1 cellular context compared by ENCODE assay signal in the genomic region with DNA sequence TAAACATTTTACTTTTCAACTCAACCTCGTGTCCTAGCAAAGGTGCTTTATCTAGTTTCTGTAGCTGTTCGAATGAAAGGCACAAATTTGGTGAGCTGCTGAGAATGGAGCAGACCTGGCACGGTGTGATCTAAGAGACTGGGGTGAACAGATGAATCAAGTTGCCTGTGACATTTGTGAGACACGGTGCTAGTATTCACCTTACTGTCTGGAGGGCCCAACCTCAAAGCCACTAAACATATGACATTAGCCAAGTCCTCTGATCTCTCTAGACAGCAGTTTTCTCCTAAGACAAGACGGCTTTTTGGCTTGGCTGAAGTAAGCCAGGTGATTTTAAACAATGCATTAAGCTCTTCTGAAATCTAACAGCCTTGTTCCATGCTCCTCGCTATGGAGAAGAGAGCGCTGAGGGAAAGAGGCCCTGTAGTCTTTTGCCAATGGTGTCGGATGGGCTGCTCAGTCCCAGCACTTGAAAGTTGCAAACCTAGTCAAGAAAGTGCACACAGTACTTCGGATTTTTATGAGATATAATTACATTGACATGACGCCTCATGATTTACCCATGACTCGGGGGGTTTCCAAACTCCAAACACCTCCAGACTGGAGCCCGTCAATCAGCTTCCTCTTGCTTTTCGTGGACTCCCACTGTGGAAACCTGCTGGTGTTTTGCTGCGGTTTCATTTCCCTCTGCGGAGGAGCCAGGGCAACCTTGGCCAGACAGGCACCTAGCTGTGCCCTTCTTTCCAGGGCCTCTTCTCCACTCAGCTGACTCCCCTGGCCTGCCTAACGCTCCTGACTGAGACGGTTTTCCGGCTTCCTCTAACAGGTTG.
TF ChIP-seq lines count a peak whose summit lies in the region.

No MANE protein-coding gene starts in this region.

TF ChIP-seq in GM12878, 131 proteins besides CTCF, POLR2A, EP300 and RAD21 (continued from another document):
- TF ChIP-seq ZZZ3 (IDR thresholded peaks at IDR 0.05; ENCODE audit: control insufficient read depth, insufficient read length, low read depth) (no peak), SPI1 (IDR thresholded peaks at IDR 0.05; ENCODE audit: borderline replicate concordance, insufficient read depth, low read depth, low read length) (peak; percentile 56), REST (IDR thresholded peaks at IDR 0.05; ENCODE audit: low read depth, low read length) (no peak), CBFB (IDR thresholded peaks at IDR 0.05; ENCODE audit: low read depth) (no peak), ATF3 (IDR thresholded peaks at IDR 0.05; ENCODE audit: borderline replicate concordance, extremely low read depth, low read depth, low read length) (no peak), CREB1 (IDR thresholded peaks at IDR 0.05; ENCODE audit: low read depth) (no peak), SUZ12 (IDR thresholded peaks at IDR 0.05; ENCODE audit: unreplicated experiment) (no peak), RELB (IDR thresholded peaks at IDR 0.05; ENCODE audit: low read depth) (no peak; the same call in 1 of the 2 replicates), FOS (IDR thresholded peaks at IDR 0.05; ENCODE audit: borderline replicate concordance, extremely low read depth, insufficient read length) (no peak), EED (IDR thresholded peaks at IDR 0.05; ENCODE audit: low read depth) (peak; percentile 85), ZNF274 (IDR thresholded peaks at IDR 0.05; ENCODE audit: insufficient read depth, insufficient read length) (no peak), MXI1 (IDR thresholded peaks at IDR 0.05; ENCODE audit: low read depth, low read length) (no peak), ZSCAN29 (IDR thresholded peaks at IDR 0.05) (0 out of 2 replicates have a peak, but pooled peaks have one; percentile 23), MTA2 (IDR thresholded peaks at IDR 0.05; ENCODE audit: low read depth) (0 out of 2 replicates have a peak, but pooled peaks have one; percentile 27)
- TF ChIP-seq, protein P1, sequence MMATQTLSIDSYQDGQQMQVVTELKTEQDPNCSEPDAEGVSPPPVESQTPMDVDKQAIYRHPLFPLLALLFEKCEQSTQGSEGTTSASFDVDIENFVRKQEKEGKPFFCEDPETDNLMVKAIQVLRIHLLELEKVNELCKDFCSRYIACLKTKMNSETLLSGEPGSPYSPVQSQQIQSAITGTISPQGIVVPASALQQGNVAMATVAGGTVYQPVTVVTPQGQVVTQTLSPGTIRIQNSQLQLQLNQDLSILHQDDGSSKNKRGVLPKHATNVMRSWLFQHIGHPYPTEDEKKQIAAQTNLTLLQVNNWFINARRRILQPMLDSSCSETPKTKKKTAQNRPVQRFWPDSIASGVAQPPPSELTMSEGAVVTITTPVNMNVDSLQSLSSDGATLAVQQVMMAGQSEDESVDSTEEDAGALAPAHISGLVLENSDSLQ (IDR thresholded peaks at IDR 0.05) = no peak
- TF ChIP-seq, protein P2, sequence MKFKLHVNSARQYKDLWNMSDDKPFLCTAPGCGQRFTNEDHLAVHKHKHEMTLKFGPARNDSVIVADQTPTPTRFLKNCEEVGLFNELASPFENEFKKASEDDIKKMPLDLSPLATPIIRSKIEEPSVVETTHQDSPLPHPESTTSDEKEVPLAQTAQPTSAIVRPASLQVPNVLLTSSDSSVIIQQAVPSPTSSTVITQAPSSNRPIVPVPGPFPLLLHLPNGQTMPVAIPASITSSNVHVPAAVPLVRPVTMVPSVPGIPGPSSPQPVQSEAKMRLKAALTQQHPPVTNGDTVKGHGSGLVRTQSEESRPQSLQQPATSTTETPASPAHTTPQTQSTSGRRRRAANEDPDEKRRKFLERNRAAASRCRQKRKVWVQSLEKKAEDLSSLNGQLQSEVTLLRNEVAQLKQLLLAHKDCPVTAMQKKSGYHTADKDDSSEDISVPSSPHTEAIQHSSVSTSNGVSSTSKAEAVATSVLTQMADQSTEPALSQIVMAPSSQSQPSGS (IDR thresholded peaks at IDR 0.05; ENCODE audit: low read length) = 0 out of 2 replicates have a peak, but pooled peaks have one; percentile 62
TF ChIP-seq in GM12878: peak in this region for 10.
